ENCODE assay signal across 14 cellular contexts in genomic region chr2:194182888-194183287, GRCh38.
A peak's percentile ranks its signal among the peaks of the same experiment; 100 is the strongest.
DNase-seq lines count a peak whose midpoint lies in the region; ATAC-seq and TF ChIP-seq lines count a peak whose summit lies in the region.
"Had no signal": no experiment of that assay in that cellular context is flagged by ENCODE, and none has a peak within 500 bp of the region (broad histone marks: within the 10 kb centered on the region; RNA-seq: fewer than 3 reads in every experiment).

No MANE protein-coding gene starts in this region.

- H3K4me1 Mint-ChIP-seq in activated T-cell treated with anti-CD3 and anti-CD28 coated beads, Interleukin-2, amount 50 U/mL, for 24 hours (ENCODE audit: low read depth) = no peaks in the 10 kb centered on the region
- H3K4me1 Mint-ChIP-seq: CD4-positive, alpha-beta memory T cell had no signal

- no peak overlapping the region for H3K9ac ChIP-seq in HCT116 (ENCODE audit: low read length)
- H3K9ac ChIP-seq in mesendoderm (ENCODE audit: low read length) = no peak overlapping the region

- no peak for TF ChIP-seq RAD21 in HCT116 (IDR thresholded peaks at IDR 0.05; ENCODE audit: low read depth)

- peak overlapping the region; percentile 39 for H2AFZ ChIP-seq in HCT116 (ENCODE audit: low read depth, low read length, poor library complexity, severe bottlenecking)

- no peak overlapping the region for H2BK120ac ChIP-seq in mesendoderm (ENCODE audit: low read depth, low read length)

- no peak overlapping the region for H2BK15ac ChIP-seq in mesendoderm (replicated peaks; ENCODE audit: low read depth)

- H4K8ac ChIP-seq in mesendoderm (ENCODE audit: low read depth, low read length) = no peak overlapping the region

- no peaks in the 10 kb centered on the region for H3K27me3 ChIP-seq in HCT116 (ENCODE audit: insufficient read depth, low read length)
- no peaks in the 10 kb centered on the region for H3K27me3 ChIP-seq in mesendoderm (ENCODE audit: insufficient read depth, low read length, poor library complexity)
- no peaks in the 10 kb centered on the region for H3K27me3 ChIP-seq in vagina
- H3K27me3 ChIP-seq: BE2C had no signal

- TF ChIP-seq CTCF in HCT116 (IDR thresholded peaks at IDR 0.05 in 2 of 3, conservative IDR thresholded peaks at IDR 0.05 in 1 of 3; ENCODE audit: borderline replicate concordance in 1 of 3, insufficient read depth in 1 of 3, low read depth in 2 of 3, low read length in 2 of 3) = no peak
- no peak for TF ChIP-seq CTCF in vagina (IDR thresholded peaks at IDR 0.05)

- no peak overlapping the region for H3K27ac ChIP-seq in HCT116 (ENCODE audit: low read depth, low read length)
- no peak overlapping the region for H3K27ac ChIP-seq in mesendoderm (ENCODE audit: low read depth, low read length)
- no peak overlapping the region for H3K27ac ChIP-seq in vagina
- H3K27ac ChIP-seq: A549, C4-2B had no signal

- H3K9me3 Mint-ChIP-seq in activated T-cell treated with anti-CD3 and anti-CD28 coated beads, Interleukin-2, amount 50 U/mL, for 24 hours = peaks cover 4% of the 10 kb centered on the region

- RAD21 ChIA-PET in HCT116 (lab: Charles Lee; ENCODE audit: low non-redundant PET in 1 of 2, low total read pairs in 2 of 2, uncharacterized antibody in 2 of 2, unreplicated experiment in 2 of 2) = no interaction called here

- no peaks in the 10 kb centered on the region for H3K9me2 ChIP-seq in HCT116 (ENCODE audit: insufficient read depth)

- no peaks in the 10 kb centered on the region for H3K36me3 ChIP-seq in HCT116 (ENCODE audit: control insufficient read depth in 1 of 2, insufficient read depth in 2 of 2, low read length in 2 of 2)
- H3K36me3 ChIP-seq in mesendoderm (ENCODE audit: control insufficient read depth, insufficient read depth, low read length) = no peaks in the 10 kb centered on the region
- no peaks in the 10 kb centered on the region for H3K36me3 ChIP-seq in vagina
- H3K36me3 ChIP-seq: BE2C had no signal

- H3K4me1 ChIP-seq in HCT116 (ENCODE audit: control insufficient read depth in 1 of 2, insufficient read depth in 2 of 2, low read length in 2 of 2) (no peaks in the 10 kb centered on the region), mesendoderm (ENCODE audit: control insufficient read depth, low read depth, low read length) (no peaks in the 10 kb centered on the region), vagina (no peaks in the 10 kb centered on the region)
- H3K4me1 ChIP-seq: A549, BE2C had no signal

- H2AK5ac ChIP-seq in mesendoderm (ENCODE audit: low read length) = no peak overlapping the region

- H3K23ac ChIP-seq in mesendoderm (ENCODE audit: low read length) = no peak overlapping the region

- intact Hi-C loops in HCT116 (cut with micrococcal nuclease) = no loop called here
- intact Hi-C loops in vagina (cut with DNase I) = no loop called here

- no peak overlapping the region for H3K4me2 ChIP-seq in HCT116 (ENCODE audit: low read length)
- no peak overlapping the region for H3K4me2 ChIP-seq in mesendoderm (ENCODE audit: low read length)
- H3K4me2 ChIP-seq: A549 had no signal

- TF ChIP-seq POLR2A in HCT116 (IDR thresholded peaks at IDR 0.05; ENCODE audit: borderline replicate concordance, extremely low read depth, insufficient read depth, insufficient read length) (no peak), vagina (IDR thresholded peaks at IDR 0.05) (no peak)

- no peaks in the 10 kb centered on the region; a peak in 1 of 4 replicates for H3K9me3 ChIP-seq in HCT116 (ENCODE audit: control insufficient read depth in 1 of 2, insufficient read depth in 1 of 2, low read depth in 1 of 2, low read length in 2 of 2)
- no peaks in the 10 kb centered on the region for H3K9me3 ChIP-seq in vagina
- H3K9me3 ChIP-seq: A549, BE2C had no signal

- no peak overlapping the region for H3K4ac ChIP-seq in mesendoderm (ENCODE audit: low read depth, low read length)

- no peak overlapping the region for H3K27ac Mint-ChIP-seq in activated T-cell treated with anti-CD3 and anti-CD28 coated beads, Interleukin-2, amount 50 U/mL, for 24 hours
- H3K27ac Mint-ChIP-seq: CD4-positive, alpha-beta memory T cell had no signal

- no peak overlapping the region for H4K5ac ChIP-seq in mesendoderm (ENCODE audit: low read length)

- H3K36me3 Mint-ChIP-seq in activated T-cell treated with anti-CD3 and anti-CD28 coated beads, Interleukin-2, amount 50 U/mL, for 24 hours (ENCODE audit: low read depth) = no peaks in the 10 kb centered on the region
- H3K36me3 Mint-ChIP-seq: CD4-positive, alpha-beta memory T cell had no signal

- H4K20me1 ChIP-seq in HCT116 (ENCODE audit: insufficient read depth) = no peaks in the 10 kb centered on the region

- DNase-seq in HCT116 (ENCODE audit: low read depth, low spot score) = no peak
- DNase-seq in SK-N-DZ (ENCODE audit: low spot score) = peak; percentile 1
- peak; percentile 2 for DNase-seq in mesendoderm
- no peak for DNase-seq in vagina (ENCODE audit: extremely low spot score in 2 of 2)
- no peak for DNase-seq in NCI-H1048 (lab: John Stamatoyannopoulos, UW)
- DNase-seq in activated T-cell treated with anti-CD3 and anti-CD28 coated beads, Interleukin-2, amount 50 U/mL, for 24 hours = no peak
- DNase-seq: BE2C; CD4-positive, alpha-beta memory T cell; DND-41; GF-D8; H7; IMR-90 had no signal

- H3K4me3 ChIP-seq in HCT116 (replicated peaks in 1 of 2; ENCODE audit: low read depth in 1 of 2, low read length in 2 of 2) (no peak overlapping the region), mesendoderm (ENCODE audit: low read length) (no peak overlapping the region), vagina (no peak overlapping the region)
- H3K4me3 ChIP-seq: A549 had no signal

- BruUV-seq in HCT116 (replicated peaks; lab: Mats Ljungman, UMichigan) = no TSS peak

- no peaks in the 10 kb centered on the region for H3K27me3 Mint-ChIP-seq in activated T-cell treated with anti-CD3 and anti-CD28 coated beads, Interleukin-2, amount 50 U/mL, for 24 hours
- H3K27me3 Mint-ChIP-seq: CD4-positive, alpha-beta memory T cell had no signal

- H3K56ac ChIP-seq in mesendoderm (ENCODE audit: low read length) = no peak overlapping the region

- no peak overlapping the region for H3K4me3 Mint-ChIP-seq in activated T-cell treated with anti-CD3 and anti-CD28 coated beads, Interleukin-2, amount 50 U/mL, for 24 hours
- H3K4me3 Mint-ChIP-seq: CD4-positive, alpha-beta memory T cell had no signal

- no CpG with 5 or more reads among the region's 2 CpGs for WGBS in mesendoderm (ENCODE audit: extremely low coverage, insufficient coverage, low lambda C conversion rate)

- H3K79me1 ChIP-seq in mesendoderm (ENCODE audit: low read length) = no peaks in the 10 kb centered on the region

- POLR2A ChIA-PET in HCT116 (lab: Charles Lee) = no interaction called here

- CTCF ChIA-PET in HCT116 (lab: Charles Lee) = no interaction called here

- no peak overlapping the region for H3K18ac ChIP-seq in mesendoderm (ENCODE audit: low read length)

- no peak for ATAC-seq in HCT116
- ATAC-seq: A549 had no signal

- no peak overlapping the region for H2BK5ac ChIP-seq in mesendoderm (ENCODE audit: low read length)

- H3K79me2 ChIP-seq in HCT116 (ENCODE audit: insufficient read depth, low read length) (no peaks in the 10 kb centered on the region), mesendoderm (ENCODE audit: control insufficient read depth, insufficient read depth, low read length) (no peaks in the 10 kb centered on the region)

TF ChIP-seq in HCT116, 20 proteins besides CTCF, POLR2A, EP300 and RAD21:
- TF ChIP-seq ELF1 (IDR thresholded peaks at IDR 0.05; ENCODE audit: borderline replicate concordance, low read depth) = no peak
- TF ChIP-seq SP1 (IDR thresholded peaks at IDR 0.05; ENCODE audit: low read depth) = no peak
- TF ChIP-seq EGR1 (IDR thresholded peaks at IDR 0.05; ENCODE audit: low read depth) = no peak

Comparison
In these comparisons a context has a peak if more than half of its experiments do, and no peak if none do; other contexts are left out.
1. DNase-seq: peak in SK-N-DZ (single experiment) and mesendoderm (single experiment); none in HCT116 (single experiment), vagina (0 of 2), NCI-H1048 (single experiment) and activated T-cell treated with anti-CD3 and anti-CD28 coated beads, Interleukin-2, amount 50 U/mL, for 24 hours (single experiment).